In genomic region chr22:37390075-37390474, GRCh38 we compare ENCODE assay signal across 23 cellular contexts. TPM values are rescaled to one million over a fixed set of nuclear protein-coding genes. Genes with fewer than 3 reads are reported as not detected.
"Had no signal": no experiment of that assay in that cellular context is flagged by ENCODE, and none has a peak within 500 bp of the region (broad histone marks: within the 10 kb centered on the region; RNA-seq: fewer than 3 reads in every experiment).

No MANE protein-coding gene starts in this region.

- H3K4me3 ChIP-seq: SJSA1, SK-N-MC had no signal

- FAIRE-seq: RCC 7860 had no signal

- H3K9ac ChIP-seq: KMS-11 had no signal

- H3K36me3 ChIP-seq: SJSA1 had no signal

- H3K4me2 ChIP-seq: KMS-11 had no signal

- H3K27ac ChIP-seq: KMS-11, SJSA1, SK-N-MC had no signal

- H3K9me3 ChIP-seq: SJSA1 had no signal

- DNase-seq: IMR-90, Kasumi-1, MM.1S, NCI-H1092 treated with DMSO at 0.1 percent for 48 hours, NCI-H1436, NCI-H187, NCI-H2029, NCI-H2081 treated with DMSO at 0.1 percent for 48 hours, NCI-H2171, NCI-H226, NCI-H446, NCI-H510A, NCI-H524 treated with DMSO at 0.1 percent for 48 hours, NCI-H69, NCI-H774, Right ventricle myocardium superior, RPMI8226, SIG-M5 had no signal

- H3K4me1 ChIP-seq: SJSA1 had no signal

RNA-seq across cellular contexts. Expression of gene ELFN2, which starts 37.2 kb away (rescaled TPM):
- total RNA-seq: HT-29 had no signal
